Comparison of ENCODE assay signal across 17 cellular contexts in genomic region chr20:60268502-60268901, GRCh38.
DNase-seq lines count a peak whose midpoint lies in the region; ATAC-seq and TF ChIP-seq lines count a peak whose summit lies in the region.
"Had no signal": no experiment of that assay in that cellular context is flagged by ENCODE, and none has a peak within 500 bp of the region (broad histone marks: within the 10 kb centered on the region; RNA-seq: fewer than 3 reads in every experiment).

No MANE protein-coding gene starts in this region.

- no peak for TF ChIP-seq POLR2A in sigmoid colon (IDR thresholded peaks at IDR 0.05)

- H3K4me3 Mint-ChIP-seq in activated naive CD8-positive, alpha-beta T cell treated with anti-CD3 and anti-CD28 coated beads for 36 hours: no peak overlapping the region
- no peak overlapping the region for H3K4me3 Mint-ChIP-seq in activated naive CD8-positive, alpha-beta T cell treated with anti-CD3 and anti-CD28 coated beads, Interleukin-2, amount 50 U/mL, for 24 hours
- H3K4me3 Mint-ChIP-seq in WTC11 (no peak overlapping the region), immature natural killer cell (no peak overlapping the region)
- H3K4me3 Mint-ChIP-seq in stimulated activated effector memory CD8-positive, alpha-beta T cell treated with anti-CD3 and anti-CD28 coated beads, Interleukin-12 subunit alpha, Interleukin-12 subunit beta, amount 100 ng/mL, for 72 hours: no peak overlapping the region
- H3K4me3 Mint-ChIP-seq: CD8-positive, alpha-beta memory T cell had no signal

- H3K4me1 ChIP-seq in sigmoid colon: no peaks in the 10 kb centered on the region

- H3K36me3 Mint-ChIP-seq in activated naive CD8-positive, alpha-beta T cell treated with anti-CD3 and anti-CD28 coated beads for 36 hours: peaks cover 2% of the 10 kb centered on the region
- H3K36me3 Mint-ChIP-seq in activated naive CD8-positive, alpha-beta T cell treated with anti-CD3 and anti-CD28 coated beads, Interleukin-2, amount 50 U/mL, for 24 hours (ENCODE audit: low read depth): no peaks in the 10 kb centered on the region
- H3K36me3 Mint-ChIP-seq in WTC11 (0 out of 2 replicates have a peak, but pooled peaks cover 4% of the 10 kb centered on the region), immature natural killer cell (peaks cover 5 to 7% (median 5%) of the 10 kb centered on the region in 3 donors)
- no peaks in the 10 kb centered on the region for H3K36me3 Mint-ChIP-seq in stimulated activated effector memory CD8-positive, alpha-beta T cell treated with anti-CD3 and anti-CD28 coated beads, Interleukin-12 subunit alpha, Interleukin-12 subunit beta, amount 100 ng/mL, for 72 hours
- H3K36me3 Mint-ChIP-seq: CD8-positive, alpha-beta memory T cell had no signal

- WGBS in sigmoid colon, 2 donors: 90% methylated on average over 5 of the region's 5 CpGs

- no peak overlapping the region for H3K4me3 ChIP-seq in sigmoid colon
- H3K4me3 ChIP-seq: BLaER1, SK-N-MC had no signal

- no peaks in the 10 kb centered on the region for H3K9me3 Mint-ChIP-seq in activated naive CD8-positive, alpha-beta T cell treated with anti-CD3 and anti-CD28 coated beads for 36 hours
- H3K9me3 Mint-ChIP-seq in activated naive CD8-positive, alpha-beta T cell treated with anti-CD3 and anti-CD28 coated beads, Interleukin-2, amount 50 U/mL, for 24 hours: no peaks in the 10 kb centered on the region
- H3K9me3 Mint-ChIP-seq in WTC11 (peaks cover 17% of the 10 kb centered on the region), immature natural killer cell (no peaks in the 10 kb centered on the region)
- H3K9me3 Mint-ChIP-seq in stimulated activated effector memory CD8-positive, alpha-beta T cell treated with anti-CD3 and anti-CD28 coated beads, Interleukin-12 subunit alpha, Interleukin-12 subunit beta, amount 100 ng/mL, for 72 hours: no peaks in the 10 kb centered on the region
- H3K9me3 Mint-ChIP-seq: CD8-positive, alpha-beta memory T cell had no signal

- POLR2A ChIA-PET in WTC11 (lab: Charles Lee): no interaction called here

- no peak for TF ChIP-seq EP300 in Ishikawa (IDR thresholded peaks at IDR 0.05; ENCODE audit: borderline replicate concordance)
- TF ChIP-seq EP300 in sigmoid colon (IDR thresholded peaks at IDR 0.05): no peak

- peaks cover 0 to 6% (median 0%) of the 10 kb centered on the region in 3 donors for H3K27me3 ChIP-seq in sigmoid colon
- H3K27me3 ChIP-seq: BLaER1 had no signal

- no peak for TF ChIP-seq CTCF in WTC11 (IDR thresholded peaks at IDR 0.05)
- TF ChIP-seq CTCF in sigmoid colon (IDR thresholded peaks at IDR 0.05): no peak

- H3K4me1 Mint-ChIP-seq in activated naive CD8-positive, alpha-beta T cell treated with anti-CD3 and anti-CD28 coated beads for 36 hours: peaks cover 16% of the 10 kb centered on the region
- H3K4me1 Mint-ChIP-seq in activated naive CD8-positive, alpha-beta T cell treated with anti-CD3 and anti-CD28 coated beads, Interleukin-2, amount 50 U/mL, for 24 hours: peaks cover 5% of the 10 kb centered on the region
- H3K4me1 Mint-ChIP-seq in WTC11 (peaks cover 12% of the 10 kb centered on the region), immature natural killer cell (no peaks in the 10 kb centered on the region)
- no peaks in the 10 kb centered on the region for H3K4me1 Mint-ChIP-seq in stimulated activated effector memory CD8-positive, alpha-beta T cell treated with anti-CD3 and anti-CD28 coated beads, Interleukin-12 subunit alpha, Interleukin-12 subunit beta, amount 100 ng/mL, for 72 hours

- intact Hi-C loops in sigmoid colon (cut with DNase I): no loop called here

- no peak overlapping the region for H3K27ac ChIP-seq in sigmoid colon
- H3K27ac ChIP-seq: SK-N-MC had no signal

- no peak for DNase-seq in activated naive CD8-positive, alpha-beta T cell treated with anti-CD3 and anti-CD28 coated beads for 36 hours
- no peak for DNase-seq in activated naive CD8-positive, alpha-beta T cell treated with anti-CD3 and anti-CD28 coated beads, Interleukin-2, amount 50 U/mL, for 24 hours
- DNase-seq in WTC11 (ENCODE audit: low spot score) (no peak), sigmoid colon (no peak), immature natural killer cell (no peak)
- no peak for DNase-seq in stimulated activated effector memory CD8-positive, alpha-beta T cell treated with anti-CD3 and anti-CD28 coated beads, Interleukin-12 subunit alpha, Interleukin-12 subunit beta, amount 100 ng/mL, for 72 hours (ENCODE audit: low spot score in 2 of 2)
- DNase-seq: CD8-positive, alpha-beta memory T cell; EL; NCI-H1417; NCI-H2081 treated with DMSO at 0.1 percent for 48 hours; NCI-H226; NCI-H526; NK-92 treated with Interleukin-12 subunit alpha and Interleukin-12 subunit beta, amount 100 ng/mL, for 24 hours; OCI-M1 had no signal

- no peak for ATAC-seq in activated naive CD8-positive, alpha-beta T cell treated with anti-CD3 and anti-CD28 coated beads, Interleukin-2, amount 50 U/mL, for 24 hours
- ATAC-seq in WTC11: no peak
- ATAC-seq in stimulated activated effector memory CD8-positive, alpha-beta T cell treated with anti-CD3 and anti-CD28 coated beads, Interleukin-12 subunit alpha, Interleukin-12 subunit beta, amount 100 ng/mL, for 72 hours: peak; percentile 29

- H3K9me3 ChIP-seq in sigmoid colon: no peaks in the 10 kb centered on the region
- H3K9me3 ChIP-seq: BLaER1 had no signal

- TF ChIP-seq RAD21 in Ishikawa (IDR thresholded peaks at IDR 0.05; ENCODE audit: low read depth): no peak

- no peaks in the 10 kb centered on the region for H3K27me3 Mint-ChIP-seq in activated naive CD8-positive, alpha-beta T cell treated with anti-CD3 and anti-CD28 coated beads for 36 hours
- no peaks in the 10 kb centered on the region for H3K27me3 Mint-ChIP-seq in activated naive CD8-positive, alpha-beta T cell treated with anti-CD3 and anti-CD28 coated beads, Interleukin-2, amount 50 U/mL, for 24 hours
- H3K27me3 Mint-ChIP-seq in WTC11 (ENCODE audit: low read depth): peaks cover 34% of the 10 kb centered on the region
- no peaks in the 10 kb centered on the region for H3K27me3 Mint-ChIP-seq in immature natural killer cell (ENCODE audit: low read depth in 3 of 3)

- H3K27ac Mint-ChIP-seq in activated naive CD8-positive, alpha-beta T cell treated with anti-CD3 and anti-CD28 coated beads for 36 hours: peak overlapping the region; percentile 9
- no peak overlapping the region for H3K27ac Mint-ChIP-seq in activated naive CD8-positive, alpha-beta T cell treated with anti-CD3 and anti-CD28 coated beads, Interleukin-2, amount 50 U/mL, for 24 hours
- H3K27ac Mint-ChIP-seq in WTC11 (no peak overlapping the region), immature natural killer cell (no peak overlapping the region)
- H3K27ac Mint-ChIP-seq in stimulated activated effector memory CD8-positive, alpha-beta T cell treated with anti-CD3 and anti-CD28 coated beads, Interleukin-12 subunit alpha, Interleukin-12 subunit beta, amount 100 ng/mL, for 72 hours: no peak overlapping the region
- H3K27ac Mint-ChIP-seq: CD8-positive, alpha-beta memory T cell had no signal

- CTCF ChIA-PET in WTC11 (lab: Charles Lee): interaction anchor here (0.6 kb wide), 1 partner anchor 58 kb away, joined by 3 read pairs; no protein-coding TSS in a partner anchor

- no peaks in the 10 kb centered on the region for H3K36me3 ChIP-seq in sigmoid colon
- H3K36me3 ChIP-seq: BLaER1 had no signal

TF ChIP-seq in Ishikawa, 13 proteins besides CTCF, POLR2A, EP300 and RAD21 (continues in another document):
- TF ChIP-seq USF1 (IDR thresholded peaks at IDR 0.05): peak; percentile 55; the same call in 1 of the 2 replicates

TF ChIP-seq in WTC11, 78 proteins besides CTCF, POLR2A, EP300 and RAD21:
- TF ChIP-seq USF2 (CRISPR knock-in tag; IDR thresholded peaks at IDR 0.05) (peak; percentile 64), ZNF281 (CRISPR knock-in tag; IDR thresholded peaks at IDR 0.05) (no peak)
